Comparison of ENCODE assay signal across 8 cellular contexts in genomic region chr1:145690587-145691558, GRCh38. TPM values are rescaled to one million over a fixed set of nuclear protein-coding genes. Genes with fewer than 3 reads are reported as not detected.
A peak's percentile ranks its signal among the peaks of the same experiment; 100 is the strongest.
DNase-seq lines count a peak whose midpoint lies in the region; ATAC-seq and TF ChIP-seq lines count a peak whose summit lies in the region.

No MANE protein-coding gene starts in this region.

- no peaks in the 10 kb centered on the region for H3K9me3 Mint-ChIP-seq in activated T-helper 2 cell treated with anti-CD3 and anti-CD28 coated beads, Interferon-gamma antibody, Interleukin-2, Interleukin-4, amounts not matched to agents 10 μg/mL and 5 μg/mL and 100 μg/mL, durations not matched to agents 14 hours and 24 hours and 36 hours

- no peak overlapping the region for H3K4me3 Mint-ChIP-seq in activated T-helper 2 cell treated with anti-CD3 and anti-CD28 coated beads, Interferon-gamma antibody, Interleukin-2, Interleukin-4, amounts not matched to agents 10 μg/mL and 5 μg/mL and 100 μg/mL, durations not matched to agents 14 hours and 24 hours and 36 hours (ENCODE audit: low read depth)

- POLR2A ChIA-PET in A673 (lab: Charles Lee; ENCODE audit: low non-redundant PET) = no interaction called here

- H3K36me3 Mint-ChIP-seq in activated T-helper 2 cell treated with anti-CD3 and anti-CD28 coated beads, Interferon-gamma antibody, Interleukin-2, Interleukin-4, amounts not matched to agents 10 μg/mL and 5 μg/mL and 100 μg/mL, durations not matched to agents 14 hours and 24 hours and 36 hours (ENCODE audit: low read depth) = no peaks in the 10 kb centered on the region

- 79 to 83% methylated on average over 5 of the region's 5 CpGs for WGBS in heart right ventricle, 2 donors

- DNase-seq in A673 (ENCODE audit: low spot score) (peak; percentile 13), left lung (no peak), heart right ventricle (no peak), NCI-H1694 treated with DMSO at 0.1 percent for 48 hours (lab: John Stamatoyannopoulos, UW) (no peak)
- DNase-seq in activated T-helper 2 cell treated with anti-CD3 and anti-CD28 coated beads, Interferon-gamma antibody, Interleukin-2, Interleukin-4, amounts not matched to agents 10 μg/mL and 5 μg/mL and 100 μg/mL, durations not matched to agents 14 hours and 24 hours and 36 hours (ENCODE audit: low spot score) = peak; percentile 47

- ATAC-seq in GM18511 (IDR thresholded peaks at IDR 0.05; ENCODE audit: unreplicated experiment) (peak; percentile 83), HG03565 (IDR thresholded peaks at IDR 0.05; ENCODE audit: unreplicated experiment) (peak; percentile 81), left lung (peak; percentile 81), heart right ventricle (no peak), GM21390 (IDR thresholded peaks at IDR 0.05; ENCODE audit: unreplicated experiment) (no peak)

- no peaks in the 10 kb centered on the region for H3K36me3 ChIP-seq in A673 (ENCODE audit: insufficient read depth, low read length, poor library complexity, severe bottlenecking)
- H3K36me3 ChIP-seq in left lung = no peaks in the 10 kb centered on the region
- no peaks in the 10 kb centered on the region for H3K36me3 ChIP-seq in heart right ventricle

- H3K27me3 ChIP-seq in A673 (replicated peaks; ENCODE audit: insufficient read depth, low read depth, low read length, poor library complexity) (no peaks in the 10 kb centered on the region), left lung (no peaks in the 10 kb centered on the region), heart right ventricle (no peaks in the 10 kb centered on the region)

- H3K27me3 Mint-ChIP-seq in activated T-helper 2 cell treated with anti-CD3 and anti-CD28 coated beads, Interferon-gamma antibody, Interleukin-2, Interleukin-4, amounts not matched to agents 10 μg/mL and 5 μg/mL and 100 μg/mL, durations not matched to agents 14 hours and 24 hours and 36 hours (ENCODE audit: low read depth) = no peaks in the 10 kb centered on the region

- H3K27ac Mint-ChIP-seq in activated T-helper 2 cell treated with anti-CD3 and anti-CD28 coated beads, Interferon-gamma antibody, Interleukin-2, Interleukin-4, amounts not matched to agents 10 μg/mL and 5 μg/mL and 100 μg/mL, durations not matched to agents 14 hours and 24 hours and 36 hours = peak overlapping the region; percentile 51

- H3K4me3 ChIP-seq in A673 (ENCODE audit: low read depth, low read length, poor library complexity, severe bottlenecking) (no peak overlapping the region), left lung (no peak overlapping the region), heart right ventricle (no peak overlapping the region)

- TF ChIP-seq CTCF in A673 (conservative IDR thresholded peaks at IDR 0.05; ENCODE audit: low read depth, low read length) (no peak), left lung (IDR thresholded peaks at IDR 0.05) (no peak), heart right ventricle (IDR thresholded peaks at IDR 0.05) (no peak)

- no TSS peak for BruUV-seq in A673 (replicated peaks; lab: Mats Ljungman, UMichigan)

- intact Hi-C loops in A673 (cut with micrococcal nuclease; ENCODE audit: unreplicated experiment) = no loop called here
- intact Hi-C loops in activated T-helper 2 cell treated with anti-CD3 and anti-CD28 coated beads, Interferon-gamma antibody, Interleukin-2, Interleukin-4, amounts not matched to agents 10 μg/mL and 5 μg/mL and 100 μg/mL, durations not matched to agents 14 hours and 24 hours and 36 hours (cut with micrococcal nuclease) = no loop called here
- intact Hi-C loops in left lung (cut with DNase I) = no loop called here
- intact Hi-C loops in heart right ventricle (cut with DNase I) = no loop called here

- CTCF ChIA-PET in A673 (lab: Charles Lee) = no interaction called here

- H3K4me1 ChIP-seq in A673 (ENCODE audit: insufficient read depth, low read length, poor library complexity, severe bottlenecking) (no peaks in the 10 kb centered on the region), left lung (peaks cover 0 to 15% of the 10 kb centered on the region in 2 donors), heart right ventricle (peaks cover 0 to 19% (median 0%) of the 10 kb centered on the region in 9 donors)

- H3K9me3 ChIP-seq in A673 (ENCODE audit: low read depth, low read length, poor library complexity, severe bottlenecking) (no peaks in the 10 kb centered on the region), left lung (no peaks in the 10 kb centered on the region), heart right ventricle (no peaks in the 10 kb centered on the region)

- H3K27ac ChIP-seq in A673 (ENCODE audit: low read depth, low read length, poor library complexity, severe bottlenecking) (no peak overlapping the region), left lung (no peak overlapping the region), heart right ventricle (peak overlapping the region in 1 of 10 donors; percentile 53)

- peaks cover 22% of the 10 kb centered on the region for H3K4me1 Mint-ChIP-seq in activated T-helper 2 cell treated with anti-CD3 and anti-CD28 coated beads, Interferon-gamma antibody, Interleukin-2, Interleukin-4, amounts not matched to agents 10 μg/mL and 5 μg/mL and 100 μg/mL, durations not matched to agents 14 hours and 24 hours and 36 hours (ENCODE audit: low read depth)

RNA-seq across cellular contexts. Expression of gene PDZK1, which starts 16.3 kb away (rescaled TPM):
- total RNA-seq in A673 (2021) (0.39 and 0.52 TPM in 2 replicates), left lung (under 1 TPM; 0.18 to 0.29 TPM), heart right ventricle (1 to 10 TPM in 1 of 10 donors, under 1 TPM in 2, not detected in 7; 0.44 to 2.0 (median 0.47) TPM)
- 0.21 TPM in 1 of 2 replicates, not detected in the other for total RNA-seq in activated T-helper 2 cell treated with anti-CD3 and anti-CD28 coated beads, Interferon-gamma antibody, Interleukin-2, Interleukin-4, amounts not matched to agents 10 μg/mL and 5 μg/mL and 100 μg/mL, durations not matched to agents 14 hours and 24 hours and 36 hours
- under 1 TPM; 0.17 to 0.44 TPM for polyA plus RNA-seq in heart right ventricle

RNA-seq across cellular contexts. Expression of gene CD160, which starts 28.4 kb away (rescaled TPM):
- not detected in 2 replicates for total RNA-seq in A673 (2021)
- not detected in 2 replicates for total RNA-seq in activated T-helper 2 cell treated with anti-CD3 and anti-CD28 coated beads, Interferon-gamma antibody, Interleukin-2, Interleukin-4, amounts not matched to agents 10 μg/mL and 5 μg/mL and 100 μg/mL, durations not matched to agents 14 hours and 24 hours and 36 hours
- total RNA-seq in left lung = 1 to 10 TPM in 1 of 2 donors, under 1 TPM in 1; 0.42 to 2.0 TPM
- under 1 TPM in 2 of 10 donors, not detected in 8; 0.18 to 0.58 TPM for total RNA-seq in heart right ventricle
- under 1 TPM in 1 of 2 donors, not detected in 1; 0.03 TPM for polyA plus RNA-seq in heart right ventricle

Comparison
In these comparisons a context has a peak if more than half of its experiments do, and no peak if none do; other contexts are left out.
1. DNase-seq: peak in A673 (single experiment) and activated T-helper 2 cell treated with anti-CD3 and anti-CD28 coated beads, Interferon-gamma antibody, Interleukin-2, Interleukin-4, amounts not matched to agents 10 μg/mL and 5 μg/mL and 100 μg/mL, durations not matched to agents 14 hours and 24 hours and 36 hours (single experiment); none in left lung (0 of 2), heart right ventricle (0 of 2) and NCI-H1694 treated with DMSO at 0.1 percent for 48 hours (single experiment).
2. ATAC-seq: peak in GM18511 (single experiment), HG03565 (single experiment) and left lung (single experiment); none in heart right ventricle (0 of 8) and GM21390 (single experiment).